In genomic region chr6:12296255-12296573, GRCh38 we compare ENCODE assay signal across 10 cellular contexts. TPM values are rescaled to one million over a fixed set of nuclear protein-coding genes. Genes with fewer than 3 reads are reported as not detected.
A peak's percentile ranks its signal among the peaks of the same experiment; 100 is the strongest.
DNase-seq lines count a peak whose midpoint lies in the region; ATAC-seq and TF ChIP-seq lines count a peak whose summit lies in the region.
"Had no signal": no experiment of that assay in that cellular context is flagged by ENCODE, and none has a peak within 500 bp of the region (broad histone marks: within the 10 kb centered on the region; RNA-seq: fewer than 3 reads in every experiment).

No MANE protein-coding gene starts in this region.

- H3K9ac ChIP-seq in adipocyte (ENCODE audit: low read length): peak overlapping the region; percentile 73

- WGBS in suprapubic skin: 18% methylated on average over 5 of the region's 5 CpGs
- WGBS in ovary, 3 donors: 8 to 18% (median 14%) methylated on average over 5 of the region's 5 CpGs

- no peak for ATAC-seq in GM21423 (IDR thresholded peaks at IDR 0.05; ENCODE audit: unreplicated experiment)

- intact Hi-C loops in ovary (cut with DNase I): loop anchor here in 1 of 4 donors (10.0 kb wide), 1 partner anchor 309 kb away; no protein-coding TSS in a partner anchor

- TF ChIP-seq POLR2A in suprapubic skin (IDR thresholded peaks at IDR 0.05): no peak
- no peak for TF ChIP-seq POLR2A in ovary (IDR thresholded peaks at IDR 0.05)

- peaks cover 34% of the 10 kb centered on the region for H3K4me1 ChIP-seq in adipocyte (ENCODE audit: control insufficient read depth, insufficient read depth, low read length)
- peaks cover 48% of the 10 kb centered on the region for H3K4me1 ChIP-seq in suprapubic skin
- H3K4me1 ChIP-seq in ovary (ENCODE audit: insufficient read depth): no peaks in the 10 kb centered on the region

- TF ChIP-seq EP300 in suprapubic skin (IDR thresholded peaks at IDR 0.05): no peak
- TF ChIP-seq EP300 in ovary (IDR thresholded peaks at IDR 0.05): no peak

- H3K27ac ChIP-seq in suprapubic skin (peak overlapping the region; percentile 68), ovary (no peak overlapping the region)
- H3K27ac ChIP-seq: cardiac muscle cell had no signal

- TF ChIP-seq CTCF in fibroblast of villous mesenchyme (IDR thresholded peaks at IDR 0.05; ENCODE audit: insufficient read depth, low read depth, low read length) (no peak), suprapubic skin (IDR thresholded peaks at IDR 0.05) (no peak), ovary (IDR thresholded peaks at IDR 0.05) (no peak)

- DNase-seq in GM04504 (ENCODE audit: low read depth) (peak; percentile 83), adipocyte (ENCODE audit: low read depth) (peak; percentile 95), fibroblast of villous mesenchyme (ENCODE audit: low read depth) (peak; percentile 49), suprapubic skin (ENCODE audit: low spot score in 2 of 2) (no peak), ovary (no peak), GM19238 (ENCODE audit: insufficient read length, low spot score) (no peak)
- DNase-seq in central memory CD4-positive, alpha-beta T cell: no peak
- DNase-seq: NCI-H510A had no signal

- H3K36me3 ChIP-seq in adipocyte (ENCODE audit: control insufficient read depth, insufficient read depth, low read length, severe bottlenecking) (no peaks in the 10 kb centered on the region), suprapubic skin (no peaks in the 10 kb centered on the region), ovary (no peaks in the 10 kb centered on the region)
- H3K36me3 ChIP-seq: cardiac muscle cell had no signal

- H3K4me3 ChIP-seq in adipocyte (ENCODE audit: low read length): peak overlapping the region; percentile 65
- H3K4me3 ChIP-seq in fibroblast of villous mesenchyme (ENCODE audit: low read depth, low read length): no peak overlapping the region
- peak overlapping the region; percentile 15 for H3K4me3 ChIP-seq in suprapubic skin
- no peak overlapping the region for H3K4me3 ChIP-seq in ovary
- H3K4me3 ChIP-seq: cardiac muscle cell had no signal

- no peaks in the 10 kb centered on the region for H3K9me3 ChIP-seq in adipocyte (ENCODE audit: control insufficient read depth, low read length)
- H3K9me3 ChIP-seq in suprapubic skin: no peaks in the 10 kb centered on the region
- H3K9me3 ChIP-seq in ovary: no peaks in the 10 kb centered on the region

- no peaks in the 10 kb centered on the region for H3K27me3 ChIP-seq in adipocyte (replicated peaks; ENCODE audit: control insufficient read depth, insufficient read depth, low read length)
- H3K27me3 ChIP-seq in suprapubic skin: no peaks in the 10 kb centered on the region
- no peaks in the 10 kb centered on the region for H3K27me3 ChIP-seq in ovary

RNA-seq across cellular contexts. Expression of gene EDN1, which starts 6.1 kb away (rescaled TPM):
- 2.2 and 2.9 TPM in 2 replicates for total RNA-seq in fibroblast of villous mesenchyme
- total RNA-seq in suprapubic skin: 10 to 100 TPM; 18.7 to 23.3 (median 20.7) TPM
- 10 to 100 TPM in 1 of 7 donors, 1 to 10 TPM in 5, under 1 TPM in 1; 0.95 to 11.1 (median 3.1) TPM for total RNA-seq in ovary
- 1 to 10 TPM; 2.0 to 8.0 TPM for polyA plus RNA-seq in ovary

Comparison
In these comparisons a context has a peak if more than half of its experiments do, and no peak if none do; other contexts are left out.
1. DNase-seq: peak in GM04504 (single experiment), adipocyte (single experiment) and fibroblast of villous mesenchyme (single experiment); none in suprapubic skin (0 of 2), ovary (0 of 5), central memory CD4-positive, alpha-beta T cell (single experiment) and GM19238 (single experiment).
2. H3K4me3 ChIP-seq: peak in adipocyte (single experiment) and suprapubic skin (single experiment); none in fibroblast of villous mesenchyme (single experiment) and ovary (single experiment).